Comparison of ENCODE assay signal across 1 cellular context in genomic region chr3:119609301-119609700, GRCh38.
TF ChIP-seq lines count a peak whose summit lies in the region.

No MANE protein-coding gene starts in this region.

TF ChIP-seq in H1, 55 proteins besides CTCF, POLR2A, EP300 and RAD21:
- no peak for TF ChIP-seq NRF1 (IDR thresholded peaks at IDR 0.05; ENCODE audit: low read depth, low read length)
- TF ChIP-seq JUND (IDR thresholded peaks at IDR 0.05; ENCODE audit: low read length): no peak
- TF ChIP-seq NANOG (IDR thresholded peaks at IDR 0.05; ENCODE audit: insufficient read depth, low read depth, low read length, poor library complexity, severe bottlenecking): no peak
- no peak for TF ChIP-seq PHF8 (conservative IDR thresholded peaks at IDR 0.05; ENCODE audit: low read depth, low read length)
- TF ChIP-seq MAFK (IDR thresholded peaks at IDR 0.05; ENCODE audit: low read depth, low read length): no peak
- TF ChIP-seq, protein P1, sequence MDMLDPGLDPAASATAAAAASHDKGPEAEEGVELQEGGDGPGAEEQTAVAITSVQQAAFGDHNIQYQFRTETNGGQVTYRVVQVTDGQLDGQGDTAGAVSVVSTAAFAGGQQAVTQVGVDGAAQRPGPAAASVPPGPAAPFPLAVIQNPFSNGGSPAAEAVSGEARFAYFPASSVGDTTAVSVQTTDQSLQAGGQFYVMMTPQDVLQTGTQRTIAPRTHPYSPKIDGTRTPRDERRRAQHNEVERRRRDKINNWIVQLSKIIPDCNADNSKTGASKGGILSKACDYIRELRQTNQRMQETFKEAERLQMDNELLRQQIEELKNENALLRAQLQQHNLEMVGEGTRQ (IDR thresholded peaks at IDR 0.05; ENCODE audit: low read length): no peak
- no peak for TF ChIP-seq KDM4A (IDR thresholded peaks at IDR 0.05; ENCODE audit: low read depth, low read length, severe bottlenecking)
- TF ChIP-seq GTF2F1 (IDR thresholded peaks at IDR 0.05; ENCODE audit: borderline replicate concordance, low read depth, low read length): no peak
- TF ChIP-seq ASH2L (IDR thresholded peaks at IDR 0.05; ENCODE audit: low read length): no peak
- TF ChIP-seq TEAD4 (IDR thresholded peaks at IDR 0.05; ENCODE audit: low read depth, low read length): no peak
- TF ChIP-seq KDM5A (IDR thresholded peaks at IDR 0.05; ENCODE audit: low read length): no peak
- TF ChIP-seq BACH1 (IDR thresholded peaks at IDR 0.05; ENCODE audit: low read length): no peak
- TF ChIP-seq CBX5 (IDR thresholded peaks at IDR 0.05; ENCODE audit: low read depth, low read length): no peak
- no peak for TF ChIP-seq ATF3 (IDR thresholded peaks at IDR 0.05; ENCODE audit: insufficient read depth, low read depth, low read length)
- TF ChIP-seq CTBP2 (IDR thresholded peaks at IDR 0.05; ENCODE audit: borderline replicate concordance, insufficient read depth, insufficient read length, low read length): no peak
- TF ChIP-seq RXRA (IDR thresholded peaks at IDR 0.05; ENCODE audit: insufficient read depth, low read depth, low read length): no peak
- no peak for TF ChIP-seq EGR1 (IDR thresholded peaks at IDR 0.05; ENCODE audit: borderline replicate concordance, low read depth, low read length)
- TF ChIP-seq RNF2 (IDR thresholded peaks at IDR 0.05; ENCODE audit: borderline replicate concordance, low read depth, low read length, missing control alignments, poor library complexity, severe bottlenecking): no peak
- TF ChIP-seq BCL11A (IDR thresholded peaks at IDR 0.05; ENCODE audit: low read depth in 2 of 2, low read length in 2 of 2): no peak
- no peak for TF ChIP-seq CEBPB (IDR thresholded peaks at IDR 0.05; ENCODE audit: low read depth, low read length)
